In genomic region chr5:10725636-10726035, GRCh38 we compare ENCODE assay signal across 14 cellular contexts. TPM values are rescaled to one million over a fixed set of nuclear protein-coding genes. Genes with fewer than 3 reads are reported as not detected.
DNase-seq lines count a peak whose midpoint lies in the region; ATAC-seq and TF ChIP-seq lines count a peak whose summit lies in the region.
"Had no signal": no experiment of that assay in that cellular context is flagged by ENCODE, and none has a peak within 500 bp of the region (broad histone marks: within the 10 kb centered on the region; RNA-seq: fewer than 3 reads in every experiment).

No MANE protein-coding gene starts in this region.

- H3K4me3 ChIP-seq in coronary artery (peak overlapping the region; percentile 56), upper lobe of right lung (no peak overlapping the region)

- peaks cover 15% of the 10 kb centered on the region for H3K36me3 Mint-ChIP-seq in activated naive CD8-positive, alpha-beta T cell
- peaks cover 29% of the 10 kb centered on the region for H3K36me3 Mint-ChIP-seq in activated naive CD8-positive, alpha-beta T cell treated with anti-CD3 and anti-CD28 coated beads for 36 hours
- peaks cover 24% of the 10 kb centered on the region for H3K36me3 Mint-ChIP-seq in neural crest cell (ENCODE audit: low read depth)

- H3K27me3 ChIP-seq in upper lobe of right lung, result no peaks in the 10 kb centered on the region
- H3K27me3 ChIP-seq: neutrophil had no signal

- TF ChIP-seq CTCF in coronary artery (IDR thresholded peaks at IDR 0.05) (no peak), neural crest cell (conservative IDR thresholded peaks at IDR 0.05) (no peak), upper lobe of right lung (IDR thresholded peaks at IDR 0.05) (no peak)

- no peaks in the 10 kb centered on the region for H3K27me3 Mint-ChIP-seq in activated naive CD8-positive, alpha-beta T cell
- no peaks in the 10 kb centered on the region for H3K27me3 Mint-ChIP-seq in activated naive CD8-positive, alpha-beta T cell treated with anti-CD3 and anti-CD28 coated beads for 36 hours
- no peaks in the 10 kb centered on the region for H3K27me3 Mint-ChIP-seq in neural crest cell (ENCODE audit: low read depth)
- H3K27me3 Mint-ChIP-seq: stimulated activated naive CD8-positive, alpha-beta T cell treated with anti-CD3 and anti-CD28 coated beads, Interleukin-15, Interleukin-2, amounts not matched to agents 100 ng/mL and 50 ng/mL, for 24 hours had no signal

- peaks cover 24% of the 10 kb centered on the region for H3K4me1 ChIP-seq in upper lobe of right lung

- H3K27ac ChIP-seq in coronary artery (peak overlapping the region; percentile 73 to 86), upper lobe of right lung (peak overlapping the region; percentile 59)
- H3K27ac ChIP-seq: neutrophil had no signal

- H3K4me3 Mint-ChIP-seq in activated naive CD8-positive, alpha-beta T cell, result no peak overlapping the region
- no peak overlapping the region for H3K4me3 Mint-ChIP-seq in activated naive CD8-positive, alpha-beta T cell treated with anti-CD3 and anti-CD28 coated beads for 36 hours
- no peak overlapping the region for H3K4me3 Mint-ChIP-seq in neural crest cell
- H3K4me3 Mint-ChIP-seq: stimulated activated naive CD8-positive, alpha-beta T cell treated with anti-CD3 and anti-CD28 coated beads, Interleukin-15, Interleukin-2, amounts not matched to agents 100 ng/mL and 50 ng/mL, for 24 hours had no signal

- intact Hi-C loops in upper lobe of right lung (cut with DNase I), result no loop called here

- no peak for DNase-seq in activated naive CD8-positive, alpha-beta T cell treated with anti-CD3 and anti-CD28 coated beads for 36 hours
- no peak for DNase-seq in coronary artery (ENCODE audit: low spot score)
- DNase-seq in neural crest cell (ENCODE audit: low read depth, low spot score), result no peak
- no peak for DNase-seq in upper lobe of right lung
- no peak for DNase-seq in NCI-H446 treated with DMSO at 0.1 percent for 48 hours (lab: John Stamatoyannopoulos, UW)
- DNase-seq in CD1c-positive myeloid dendritic cell (ENCODE audit: extremely low spot score), result no peak
- DNase-seq: central memory CD4-positive, alpha-beta T cell; NCI-H1105; NCI-H526 treated with DMSO at 0.1 percent for 48 hours; stimulated activated CD4-positive, alpha-beta T cell treated with anti-CD3 and anti-CD28 coated beads, Interleukin-4, amount 100 ng/mL, for 1 hour had no signal

- no peak for ATAC-seq in upper lobe of right lung
- no peak for ATAC-seq in GM18519 (IDR thresholded peaks at IDR 0.05; ENCODE audit: low FRiP score, unreplicated experiment)

- no peaks in the 10 kb centered on the region for H3K9me3 ChIP-seq in upper lobe of right lung
- H3K9me3 ChIP-seq: neutrophil had no signal

- H3K4me1 Mint-ChIP-seq in activated naive CD8-positive, alpha-beta T cell (ENCODE audit: low read depth), result peaks cover 16% of the 10 kb centered on the region
- H3K4me1 Mint-ChIP-seq in activated naive CD8-positive, alpha-beta T cell treated with anti-CD3 and anti-CD28 coated beads for 36 hours, result peaks cover 20% of the 10 kb centered on the region
- no peaks in the 10 kb centered on the region for H3K4me1 Mint-ChIP-seq in neural crest cell

- H3K27ac Mint-ChIP-seq in activated naive CD8-positive, alpha-beta T cell, result peak overlapping the region; percentile 35
- H3K27ac Mint-ChIP-seq in activated naive CD8-positive, alpha-beta T cell treated with anti-CD3 and anti-CD28 coated beads for 36 hours, result no peak overlapping the region
- H3K27ac Mint-ChIP-seq in neural crest cell (ENCODE audit: unreplicated experiment), result peak overlapping the region; percentile 38
- H3K27ac Mint-ChIP-seq: stimulated activated naive CD8-positive, alpha-beta T cell treated with anti-CD3 and anti-CD28 coated beads, Interleukin-15, Interleukin-2, amounts not matched to agents 100 ng/mL and 50 ng/mL, for 24 hours had no signal

- H3K36me3 ChIP-seq in upper lobe of right lung, result no peaks in the 10 kb centered on the region

- H3K9me3 Mint-ChIP-seq in activated naive CD8-positive, alpha-beta T cell (ENCODE audit: low read depth), result no peaks in the 10 kb centered on the region
- H3K9me3 Mint-ChIP-seq in activated naive CD8-positive, alpha-beta T cell treated with anti-CD3 and anti-CD28 coated beads for 36 hours, result no peaks in the 10 kb centered on the region
- peaks cover 2% of the 10 kb centered on the region for H3K9me3 Mint-ChIP-seq in neural crest cell
- H3K9me3 Mint-ChIP-seq: stimulated activated naive CD8-positive, alpha-beta T cell treated with anti-CD3 and anti-CD28 coated beads, Interleukin-15, Interleukin-2, amounts not matched to agents 100 ng/mL and 50 ng/mL, for 24 hours had no signal

RNA-seq across cellular contexts. Expression of gene DAP, which starts 35.4 kb away (rescaled TPM):
- total RNA-seq in activated naive CD8-positive, alpha-beta T cell treated with anti-CD3 and anti-CD28 coated beads for 36 hours, result 10 to 100 TPM; 53.2 to 53.4 TPM
- total RNA-seq in neural crest cell (107 and 111 TPM in 2 replicates), upper lobe of right lung (105 TPM)
